8 cellular contexts compared by ENCODE assay signal in genomic region chr16:57694556-57695377, GRCh38. TPM values are rescaled to one million over a fixed set of nuclear protein-coding genes. Genes with fewer than 3 reads are reported as not detected.
DNase-seq lines count a peak whose midpoint lies in the region; ATAC-seq and TF ChIP-seq lines count a peak whose summit lies in the region.

Gene DRC7, plus strand, starts transcription at chr16:57694806. Its CDS starts 3,144 bp downstream, at chr16:57697950.

- peak; percentile 70 for ATAC-seq in activated CD8-positive, alpha-beta T cell treated with anti-CD3 and anti-CD28 coated beads for 36 hours

- H3K36me3 Mint-ChIP-seq in Caco-2 (ENCODE audit: insufficient read depth, unreplicated experiment) = no peaks in the 10 kb centered on the region
- H3K36me3 Mint-ChIP-seq in activated CD8-positive, alpha-beta T cell treated with anti-CD3 and anti-CD28 coated beads for 36 hours (ENCODE audit: low read depth) = no peaks in the 10 kb centered on the region

- H3K9me3 Mint-ChIP-seq in Caco-2 (ENCODE audit: unreplicated experiment) = no peaks in the 10 kb centered on the region
- no peaks in the 10 kb centered on the region for H3K9me3 Mint-ChIP-seq in activated CD8-positive, alpha-beta T cell treated with anti-CD3 and anti-CD28 coated beads for 36 hours

- no peaks in the 10 kb centered on the region for H3K36me3 ChIP-seq in Caco-2 (ENCODE audit: control insufficient read depth, insufficient read depth, low read length)
- no peaks in the 10 kb centered on the region for H3K36me3 ChIP-seq in neuron (ENCODE audit: insufficient read depth, low read length)

- DNase-seq in Caco-2 (peak; percentile 81 to 82), H4 (ENCODE audit: low spot score) (peak; percentile 37), NCI-H226 (peak; percentile 43), germinal center (ENCODE audit: low spot score) (peak; percentile 54), epidermal melanocyte (ENCODE audit: insufficient read length, low spot score) (no peak)
- peak; percentile 46 for DNase-seq in activated CD8-positive, alpha-beta T cell treated with anti-CD3 and anti-CD28 coated beads for 36 hours
- no peak for DNase-seq in activated CD4-positive, CD25-positive, alpha-beta regulatory T cell treated with anti-CD3 and anti-CD28 coated beads, Interleukin-2, amount 50 U/mL, for 72 hours

- peak within 1 kb of the TSS; percentile 68 for H3K27ac Mint-ChIP-seq in Caco-2 (ENCODE audit: unreplicated experiment)
- H3K27ac Mint-ChIP-seq in activated CD8-positive, alpha-beta T cell treated with anti-CD3 and anti-CD28 coated beads for 36 hours = peak within 1 kb of the TSS; percentile 58

- peaks cover 9% of the 10 kb centered on the region for H3K4me1 Mint-ChIP-seq in Caco-2 (ENCODE audit: low read depth, unreplicated experiment)
- H3K4me1 Mint-ChIP-seq in activated CD8-positive, alpha-beta T cell treated with anti-CD3 and anti-CD28 coated beads for 36 hours (ENCODE audit: low read depth) = peaks cover 19% of the 10 kb centered on the region

- H2AFZ ChIP-seq in neuron (ENCODE audit: low read depth, low read length) = no peak within 1 kb of the TSS

- H3K27me3 ChIP-seq in Caco-2 (replicated peaks; ENCODE audit: control insufficient read depth, insufficient read depth, low read length) = no peaks in the 10 kb centered on the region
- peaks cover 3% of the 10 kb centered on the region for H3K27me3 ChIP-seq in neuron (ENCODE audit: insufficient read depth, low read length)

- H3K27me3 Mint-ChIP-seq in Caco-2 (ENCODE audit: insufficient read depth, unreplicated experiment) = no peaks in the 10 kb centered on the region
- no peaks in the 10 kb centered on the region for H3K27me3 Mint-ChIP-seq in activated CD8-positive, alpha-beta T cell treated with anti-CD3 and anti-CD28 coated beads for 36 hours

- CTCF ChIA-PET in Caco-2 (lab: Charles Lee) = interaction anchor here (0.6 to 1.0 kb wide), 3 partner anchors 9 to 172 kb away, joined by 3 to 5 read pairs (median 4); no protein-coding TSS in a partner anchor
- CTCF ChIA-PET in activated CD8-positive, alpha-beta T cell treated with anti-CD3 and anti-CD28 coated beads for 36 hours (lab: Charles Lee) = no interaction called here

- peak within 1 kb of the TSS; percentile 3 for H3K4me3 Mint-ChIP-seq in Caco-2 (ENCODE audit: unreplicated experiment)
- peak within 1 kb of the TSS; percentile 21 for H3K4me3 Mint-ChIP-seq in activated CD8-positive, alpha-beta T cell treated with anti-CD3 and anti-CD28 coated beads for 36 hours

- intact Hi-C loops in Caco-2 (cut with micrococcal nuclease; ENCODE audit: unreplicated experiment) = no loop called here
- intact Hi-C loops in activated CD8-positive, alpha-beta T cell treated with anti-CD3 and anti-CD28 coated beads for 36 hours (cut with micrococcal nuclease) = no loop called here

- POLR2A ChIA-PET in Caco-2 (lab: Charles Lee) = interaction anchor here (0.6 to 1.0 kb wide), 2 partner anchors 41 to 42 kb away, joined by 3 to 4 read pairs; partner anchors contain the start of gene KATNB1
- POLR2A ChIA-PET in activated CD8-positive, alpha-beta T cell treated with anti-CD3 and anti-CD28 coated beads for 36 hours (lab: Charles Lee) = interaction anchor here (0.9 kb wide), 1 partner anchor 207 kb away, joined by 3 read pairs; no protein-coding TSS in a partner anchor

- H3K9me3 ChIP-seq in Caco-2 (no peaks in the 10 kb centered on the region), neuron (ENCODE audit: low read length) (no peaks in the 10 kb centered on the region)

- no peak for TF ChIP-seq CTCF in Caco-2 (IDR thresholded peaks at IDR 0.05; ENCODE audit: insufficient read depth in 1 of 2, low read depth in 1 of 2, low read length in 1 of 2, severe bottlenecking in 1 of 2, unreplicated experiment in 1 of 2)
- TF ChIP-seq CTCF in activated CD8-positive, alpha-beta T cell treated with anti-CD3 and anti-CD28 coated beads for 36 hours (IDR thresholded peaks at IDR 0.05) = no peak

- H3K4me1 ChIP-seq in Caco-2 = peaks cover 15% of the 10 kb centered on the region
- peaks cover 1% of the 10 kb centered on the region for H3K4me1 ChIP-seq in neuron (ENCODE audit: insufficient read depth, low read length)

- H3K4me3 ChIP-seq in Caco-2 (ENCODE audit: low read depth, low read length) (no peak within 1 kb of the TSS), neuron (ENCODE audit: low read length) (peak within 1 kb of the TSS; percentile 34)

- BruUV-seq in Caco-2 (replicated peaks; lab: Mats Ljungman, UMichigan) = no TSS peak

RNA-seq across cellular contexts. Expression of gene DRC7, which starts in this region (rescaled TPM):
- 1.1 and 1.2 TPM in 2 replicates for total RNA-seq in Caco-2 (2022)
- total RNA-seq in H4 (2014; rRNA removed; shearing (Covaris generic)) = 0.02 TPM in 1 of 2 replicates, not detected in the other
- under 1 TPM in 1 of 2 experiments, not detected in 1; 0.58 TPM for total RNA-seq in activated CD8-positive, alpha-beta T cell treated with anti-CD3 and anti-CD28 coated beads for 36 hours

Comparison
In these comparisons a context has a peak if more than half of its experiments do, and no peak if none do; other contexts are left out.
1. Peak in DNase-seq in H4; RNA of the gene not detected or under 1 TPM.
2. Peak in DNase-seq and ATAC-seq in activated CD8-positive, alpha-beta T cell treated with anti-CD3 and anti-CD28 coated beads for 36 hours; RNA of the gene not detected or under 1 TPM.
3. DNase-seq: peak in Caco-2 (2 of 2), NCI-H226 (single experiment) and germinal center (single experiment); none in epidermal melanocyte (single experiment) and activated CD4-positive, CD25-positive, alpha-beta regulatory T cell treated with anti-CD3 and anti-CD28 coated beads, Interleukin-2, amount 50 U/mL, for 72 hours (single experiment).